ENCODE assay signal across 1 cellular context in the genomic region with DNA sequence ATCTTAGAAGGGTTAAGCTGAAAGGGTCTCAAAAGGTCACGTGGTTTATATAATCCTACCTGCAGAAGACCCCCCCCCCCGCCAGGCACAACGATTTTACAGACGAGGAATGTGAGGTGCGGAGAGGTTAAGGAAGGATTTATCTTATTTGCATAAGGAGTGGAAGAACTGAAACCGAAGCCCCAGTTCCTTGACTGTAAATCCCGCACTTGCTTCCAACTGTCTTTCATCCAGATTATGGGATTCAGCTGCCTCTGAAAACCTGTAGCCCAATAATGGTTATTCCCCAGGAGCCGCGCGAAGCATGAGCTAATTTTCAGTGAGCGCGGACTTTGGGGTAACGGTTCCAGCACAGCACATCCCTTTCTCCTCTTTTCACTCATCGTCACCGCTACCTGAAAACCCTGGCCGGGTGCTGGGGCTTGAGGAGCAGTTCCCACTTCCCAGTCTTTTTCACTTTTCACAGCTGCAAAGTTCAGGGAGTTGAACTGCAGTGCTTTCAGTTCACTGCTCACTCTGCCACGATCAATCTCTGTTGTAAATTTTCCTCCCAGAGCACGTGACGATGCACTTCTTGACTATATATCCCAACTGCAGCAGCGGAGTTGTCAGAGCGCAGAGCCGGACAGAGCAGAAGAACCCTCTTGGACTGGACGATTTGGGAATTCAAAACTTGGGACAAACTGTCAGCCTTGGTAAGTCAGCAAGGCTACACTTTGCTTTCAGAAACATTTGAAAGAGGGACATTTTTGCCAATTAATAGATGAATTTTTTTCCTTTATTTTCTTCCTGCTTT.
TF ChIP-seq lines count a peak whose summit lies in the region.

A gene with protein sequence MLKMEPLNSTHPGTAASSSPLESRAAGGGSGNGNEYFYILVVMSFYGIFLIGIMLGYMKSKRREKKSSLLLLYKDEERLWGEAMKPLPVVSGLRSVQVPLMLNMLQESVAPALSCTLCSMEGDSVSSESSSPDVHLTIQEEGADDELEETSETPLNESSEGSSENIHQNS (plus strand): TSS at position 611 of the 796 bp plus-strand sequence. CDS start 641 bp downstream, outside the sequence.

TF ChIP-seq in GM23338, 12 proteins besides CTCF, POLR2A, EP300 and RAD21:
- TF ChIP-seq NANOG (IDR thresholded peaks at IDR 0.05; ENCODE audit: borderline replicate concordance): no peak
